ENCODE assay signal across 9 cellular contexts in genomic region chr7:117010375-117011133, GRCh38. TPM values are rescaled to one million over a fixed set of nuclear protein-coding genes. Genes with fewer than 3 reads are reported as not detected.
DNase-seq lines count a peak whose midpoint lies in the region; ATAC-seq, FAIRE-seq and TF ChIP-seq lines count a peak whose summit lies in the region.
"Had no signal": no experiment of that assay in that cellular context is flagged by ENCODE, and none has a peak within 500 bp of the region (broad histone marks: within the 10 kb centered on the region; RNA-seq: fewer than 3 reads in every experiment).

No MANE protein-coding gene starts in this region.

- H3K36me3 ChIP-seq in Loucy (ENCODE audit: insufficient read depth, low read length) = no peaks in the 10 kb centered on the region
- H3K36me3 ChIP-seq in naive thymus-derived CD4-positive, alpha-beta T cell (ENCODE audit: control insufficient read depth in 2 of 3, insufficient read depth in 3 of 3, low read length in 3 of 3) = no peaks in the 10 kb centered on the region
- H3K36me3 ChIP-seq: pancreas had no signal

- peaks cover 48 to 77% (median 68%) of the 10 kb centered on the region in 7 donors for H3K4me1 Mint-ChIP-seq in naive thymus-derived CD4-positive, alpha-beta T cell

- H3K4me3 Mint-ChIP-seq in naive thymus-derived CD4-positive, alpha-beta T cell = peak overlapping the region; percentile 39 to 81 (median 72)

- no peaks in the 10 kb centered on the region for H3K79me2 ChIP-seq in Loucy (ENCODE audit: insufficient read depth, low read length)

- peaks cover 35% of the 10 kb centered on the region for H3K4me1 ChIP-seq in Loucy (ENCODE audit: insufficient read depth, low read length, poor library complexity, severe bottlenecking)
- H3K4me1 ChIP-seq in naive thymus-derived CD4-positive, alpha-beta T cell (ENCODE audit: control insufficient read depth in 2 of 2, insufficient read depth in 2 of 2, low read length in 2 of 2) = peaks cover 19 to 54% of the 10 kb centered on the region in 2 donors

- ATAC-seq in GM18517 (IDR thresholded peaks at IDR 0.05; ENCODE audit: unreplicated experiment) (peak; percentile 53), GM21737 (IDR thresholded peaks at IDR 0.05; ENCODE audit: unreplicated experiment) (peak; percentile 42)
- ATAC-seq in naive thymus-derived CD4-positive, alpha-beta T cell = no peak
- ATAC-seq: pancreas had no signal

- peak in 1 of 9 donors; percentile 32 for DNase-seq in naive thymus-derived CD4-positive, alpha-beta T cell
- DNase-seq in 8988T (no peak), SW480 (ENCODE audit: low spot score) (no peak), NOMO-1 treated with DMSO at 0.1 percent for 48 hours (lab: John Stamatoyannopoulos, UW; ENCODE audit: unreplicated experiment) (no peak), frontal cortex (ENCODE audit: low spot score in 2 of 2) (no peak)
- DNase-seq: pancreas had no signal

- no peak for TF ChIP-seq CTCF in Loucy (conservative IDR thresholded peaks at IDR 0.05; ENCODE audit: low read length)

- no peaks in the 10 kb centered on the region for H3K9me3 ChIP-seq in Loucy (ENCODE audit: insufficient read depth, low read depth, low read length)
- no peaks in the 10 kb centered on the region for H3K9me3 ChIP-seq in naive thymus-derived CD4-positive, alpha-beta T cell (ENCODE audit: control insufficient read depth in 2 of 3, low read length in 3 of 3)
- H3K9me3 ChIP-seq: pancreas had no signal

- H3K9me3 Mint-ChIP-seq in naive thymus-derived CD4-positive, alpha-beta T cell = peaks cover 0 to 2% (median 0%) of the 10 kb centered on the region in 11 donors

- H3K27me3 ChIP-seq in Loucy (ENCODE audit: insufficient read depth, low read length, poor library complexity, severe bottlenecking) = peaks cover 42% of the 10 kb centered on the region
- H3K27me3 ChIP-seq in naive thymus-derived CD4-positive, alpha-beta T cell (ENCODE audit: control insufficient read depth in 2 of 2, insufficient read depth in 2 of 2, low read length in 2 of 2) = no peaks in the 10 kb centered on the region
- H3K27me3 ChIP-seq: pancreas had no signal

- H3K27ac Mint-ChIP-seq in naive thymus-derived CD4-positive, alpha-beta T cell = peak overlapping the region in 6 of 9 donors; percentile 14 to 61 (median 36)

- H3K27me3 Mint-ChIP-seq in naive thymus-derived CD4-positive, alpha-beta T cell = peaks cover 0 to 60% (median 0%) of the 10 kb centered on the region in 5 donors

- H3K27ac ChIP-seq in naive thymus-derived CD4-positive, alpha-beta T cell (ENCODE audit: low read depth, low read length) = no peak overlapping the region
- H3K27ac ChIP-seq: pancreas had no signal

- POLR2A ChIA-PET in naive thymus-derived CD4-positive, alpha-beta T cell (lab: Charles Lee) = interaction anchor here (1.1 to 1.9 kb wide), 2 partner anchors 101 to 801 kb away, joined by 3 to 4 read pairs; no protein-coding TSS in a partner anchor

- H3K9me2 ChIP-seq in Loucy (replicated peaks; ENCODE audit: low read depth, low read length) = no peaks in the 10 kb centered on the region

- no peaks in the 10 kb centered on the region for H4K20me1 ChIP-seq in Loucy (ENCODE audit: insufficient read depth, low read length, poor library complexity, severe bottlenecking)

- no peaks in the 10 kb centered on the region for H3F3A ChIP-seq in Loucy (ENCODE audit: low read depth)

- intact Hi-C loops in naive thymus-derived CD4-positive, alpha-beta T cell (cut with micrococcal nuclease) = loop anchor here in 1 of 2 donors (1.0 to 5.0 kb wide), 2 partner anchors 55 to 1172 kb away; partner anchors contain the start of gene LSM8

- no peak overlapping the region for H3K4me3 ChIP-seq in Loucy (ENCODE audit: low read length, poor library complexity, severe bottlenecking)
- no peak overlapping the region for H3K4me3 ChIP-seq in naive thymus-derived CD4-positive, alpha-beta T cell (ENCODE audit: low read length)
- H3K4me3 ChIP-seq: pancreas had no signal

- no peak overlapping the region for H2AFZ ChIP-seq in Loucy (ENCODE audit: low read length)

- FAIRE-seq in frontal cortex (lab: Jason Lieb, UNC) = no peak
- FAIRE-seq: pancreas had no signal

- CTCF ChIA-PET in naive thymus-derived CD4-positive, alpha-beta T cell (lab: Charles Lee) = interaction anchor here (1.1 to 6.6 kb wide), 6 partner anchors 10 to 110 kb away, joined by 3 to 64 read pairs (median 4); no protein-coding TSS in a partner anchor

- H3K9ac ChIP-seq in Loucy (ENCODE audit: low read depth, low read length, poor library complexity, severe bottlenecking) = no peak overlapping the region

- H3K4me2 ChIP-seq in Loucy (ENCODE audit: low read depth, low read length, poor library complexity, severe bottlenecking) = peak overlapping the region; percentile 34

- H3K36me3 Mint-ChIP-seq in naive thymus-derived CD4-positive, alpha-beta T cell = no peaks in the 10 kb centered on the region

RNA-seq across cellular contexts. Expression of gene ST7, which starts 57.3 kb away (rescaled TPM):
- total RNA-seq in naive thymus-derived CD4-positive, alpha-beta T cell = 1 to 10 TPM; 2.1 to 6.4 (median 4.4) TPM
- 1 to 10 TPM; 3.0 to 4.1 TPM for polyA plus RNA-seq in naive thymus-derived CD4-positive, alpha-beta T cell
- 69.7 TPM for total RNA-seq in frontal cortex
